In the genomic region with DNA sequence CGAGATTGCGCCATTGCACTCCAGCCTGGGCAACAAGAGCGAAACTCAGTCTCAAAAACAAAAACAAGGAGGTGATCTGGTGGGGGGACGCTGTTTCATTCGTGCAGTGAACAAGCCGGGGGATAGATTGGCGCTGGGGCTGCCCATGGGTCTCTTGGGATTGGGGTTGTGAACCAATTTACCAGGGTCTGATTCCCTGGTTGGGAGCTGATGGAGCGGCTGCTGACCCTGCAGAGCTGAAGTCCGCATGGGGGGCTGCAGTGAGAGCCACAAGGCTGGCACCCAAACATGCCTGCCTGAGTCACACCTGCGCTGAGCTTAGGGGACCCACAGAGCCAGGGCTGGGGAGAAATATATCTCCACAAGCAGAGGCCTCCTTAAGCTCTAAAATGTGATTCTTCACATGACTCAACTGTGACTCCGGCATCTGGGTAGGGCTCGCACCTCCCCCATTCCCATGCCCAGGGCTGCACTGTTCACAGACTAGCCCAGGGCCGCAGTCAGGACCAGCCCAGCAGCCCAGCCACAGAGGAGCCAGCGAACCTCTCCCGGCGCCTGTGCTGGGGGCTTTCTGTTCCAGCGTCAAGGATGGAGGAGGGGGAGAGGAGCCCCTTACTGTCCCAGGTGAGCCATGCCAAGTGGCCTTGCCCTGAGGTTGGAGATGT, we compare ENCODE assay signal across 14 cellular contexts. TPM values are rescaled to one million over a fixed set of nuclear protein-coding genes. Genes with fewer than 3 reads are reported as not detected.
DNase-seq lines count a peak whose midpoint lies in the region; ATAC-seq and TF ChIP-seq lines count a peak whose summit lies in the region.
"Had no signal": no experiment of that assay in that cellular context is flagged by ENCODE, and none has a peak within 500 bp of the region (broad histone marks: within the 10 kb centered on the region; RNA-seq: fewer than 3 reads in every experiment).

No MANE protein-coding gene starts in this region.

- no peaks in the 10 kb centered on the region; the same call in 1 of the 2 replicates for H3K27me3 Mint-ChIP-seq in HFFc6 (ENCODE audit: insufficient read depth)
- H3K27me3 Mint-ChIP-seq: stimulated activated memory B cell treated with anti-CD40 and anti-IgM and Interleukin-4, amounts not matched to agents 10 μg/mL and 1 μg/mL and 100 μg/mL, for 72 hours had no signal

- peak overlapping the region; percentile 91 for H3K27ac Mint-ChIP-seq in HFFc6
- H3K27ac Mint-ChIP-seq: stimulated activated memory B cell treated with anti-CD40 and anti-IgM and Interleukin-4, amounts not matched to agents 10 μg/mL and 1 μg/mL and 100 μg/mL, for 72 hours; T-helper 1 cell treated with Interleukin-12 subunit alpha and Interleukin-12 subunit beta and Interleukin-4 antibody, amounts not matched to agents 30 μg/mL and 1 μg/mL, for 36 hours had no signal

- peak overlapping the region; percentile 23 for H2AFZ ChIP-seq in ACC112 (ENCODE audit: low read length, unreplicated experiment)

- H3K4me1 ChIP-seq in ACC112 (ENCODE audit: control insufficient read depth, insufficient read depth, low read length, unreplicated experiment): peaks cover 9% of the 10 kb centered on the region

- no peaks in the 10 kb centered on the region for H3K9me3 Mint-ChIP-seq in HFFc6
- H3K9me3 Mint-ChIP-seq: stimulated activated memory B cell treated with anti-CD40 and anti-IgM and Interleukin-4, amounts not matched to agents 10 μg/mL and 1 μg/mL and 100 μg/mL, for 72 hours; T-helper 1 cell treated with Interleukin-12 subunit alpha and Interleukin-12 subunit beta and Interleukin-4 antibody, amounts not matched to agents 30 μg/mL and 1 μg/mL, for 36 hours had no signal

- DNase-seq in HFFc6: peak; percentile 81
- peak; percentile 62 to 88 for DNase-seq in foreskin fibroblast
- no peak for DNase-seq in NCI-H524 treated with DMSO at 0.1 percent for 48 hours (lab: John Stamatoyannopoulos, UW)
- DNase-seq: AML-193; left cardiac atrium; NCI-H1092 treated with DMSO at 0.1 percent for 48 hours; stimulated activated CD4-positive, alpha-beta T cell treated with anti-CD3 and anti-CD28 coated beads, Interleukin-15, amount 100 ng/mL, for 24 hours had no signal

- ATAC-seq in HG03520 (IDR thresholded peaks at IDR 0.05; ENCODE audit: unreplicated experiment): no peak
- no peak for ATAC-seq in HG03095 (IDR thresholded peaks at IDR 0.05; ENCODE audit: unreplicated experiment)
- ATAC-seq in HG02642 (IDR thresholded peaks at IDR 0.05; ENCODE audit: poor library complexity, unreplicated experiment): no peak
- ATAC-seq: left cardiac atrium; stimulated activated memory B cell treated with anti-CD40 and anti-IgM and Interleukin-4, amounts not matched to agents 10 μg/mL and 1 μg/mL and 100 μg/mL, for 72 hours had no signal

- no peaks in the 10 kb centered on the region for H3K79me2 ChIP-seq in ACC112 (ENCODE audit: control insufficient read depth, insufficient read depth, low read length, unreplicated experiment)

- H3K4me1 Mint-ChIP-seq in HFFc6 (ENCODE audit: low read depth): peaks cover 27% of the 10 kb centered on the region

- no peak overlapping the region for H3K4me3 ChIP-seq in ACC112 (ENCODE audit: low read depth, low read length)
- peak overlapping the region; percentile 23; the same call in 1 of the 2 replicates for H3K4me3 ChIP-seq in WI38 (ENCODE audit: low read depth, low read length)
- peak overlapping the region in 1 of 2 donors; percentile 22 for H3K4me3 ChIP-seq in foreskin fibroblast (ENCODE audit: low read depth in 1 of 2, low read length in 2 of 2)

- H3K27me3 ChIP-seq in ACC112 (ENCODE audit: insufficient read depth, low read length): no peaks in the 10 kb centered on the region

- no peaks in the 10 kb centered on the region for H3K36me3 ChIP-seq in ACC112 (ENCODE audit: insufficient read depth, low read length)

- TF ChIP-seq CTCF in HFFc6 (IDR thresholded peaks at IDR 0.05) (no peak), WI38 (IDR thresholded peaks at IDR 0.05; ENCODE audit: low read depth, low read length) (no peak), foreskin fibroblast (IDR thresholded peaks at IDR 0.05; ENCODE audit: low read depth, low read length) (no peak)

- no peaks in the 10 kb centered on the region for H3K36me3 Mint-ChIP-seq in HFFc6 (ENCODE audit: low read depth)
- H3K36me3 Mint-ChIP-seq: stimulated activated memory B cell treated with anti-CD40 and anti-IgM and Interleukin-4, amounts not matched to agents 10 μg/mL and 1 μg/mL and 100 μg/mL, for 72 hours had no signal

- H3K4me3 Mint-ChIP-seq in HFFc6: peak overlapping the region; percentile 70
- H3K4me3 Mint-ChIP-seq: stimulated activated memory B cell treated with anti-CD40 and anti-IgM and Interleukin-4, amounts not matched to agents 10 μg/mL and 1 μg/mL and 100 μg/mL, for 72 hours; T-helper 1 cell treated with Interleukin-12 subunit alpha and Interleukin-12 subunit beta and Interleukin-4 antibody, amounts not matched to agents 30 μg/mL and 1 μg/mL, for 36 hours had no signal

- no peak overlapping the region for H3K27ac ChIP-seq in ACC112 (ENCODE audit: low read depth, low read length)

RNA-seq across cellular contexts. Expression of gene TSPAN10, which starts 5.0 kb away (rescaled TPM):
- total RNA-seq in HFFc6 (2021; fragmentation: NEBNext Ultra II Directional; extraction: Animal tissue kit (Norgen Biotek cat#: 25700)): 10 to 100 TPM; 14.3 to 19.6 (median 17.2) TPM

RNA-seq across cellular contexts. Expression of gene NPLOC4, which starts 5.0 kb away (rescaled TPM):
- total RNA-seq in HFFc6 (2021; fragmentation: NEBNext Ultra II Directional; extraction: Animal tissue kit (Norgen Biotek cat#: 25700)): 100 to 1,000 TPM; 121 to 140 (median 133) TPM

RNA-seq across cellular contexts. Expression of gene PDE6G, which starts 14.4 kb away (rescaled TPM):
- total RNA-seq in HFFc6 (2021; fragmentation: NEBNext Ultra II Directional; extraction: Animal tissue kit (Norgen Biotek cat#: 25700)): under 1 TPM in 5 of 6 experiments, not detected in 1; 0.37 to 0.76 (median 0.57) TPM

RNA-seq across cellular contexts. Expression of gene OXLD1, which starts 24.4 kb away (rescaled TPM):
- 10 to 100 TPM; 20.9 to 33.4 (median 30.9) TPM for total RNA-seq in HFFc6 (2021; fragmentation: NEBNext Ultra II Directional; extraction: Animal tissue kit (Norgen Biotek cat#: 25700))

RNA-seq across cellular contexts. Expression of gene CCDC137, which starts 24.6 kb away (rescaled TPM):
- 10 to 100 TPM; 22.8 to 28.8 (median 25.2) TPM for total RNA-seq in HFFc6 (2021; fragmentation: NEBNext Ultra II Directional; extraction: Animal tissue kit (Norgen Biotek cat#: 25700))
